18 cellular contexts compared by ENCODE assay signal in genomic region chr5:72854419-72854818, GRCh38. TPM values are rescaled to one million over a fixed set of nuclear protein-coding genes. Genes with fewer than 3 reads are reported as not detected.
DNase-seq lines count a peak whose midpoint lies in the region; ATAC-seq and TF ChIP-seq lines count a peak whose summit lies in the region.
"Had no signal": no experiment of that assay in that cellular context is flagged by ENCODE, and none has a peak within 500 bp of the region (broad histone marks: within the 10 kb centered on the region; RNA-seq: fewer than 3 reads in every experiment).

No MANE protein-coding gene starts in this region.

- CTCF ChIA-PET in Caco-2 (lab: Charles Lee) = no interaction called here

- H3K27me3 Mint-ChIP-seq in activated naive CD8-positive, alpha-beta T cell = no peaks in the 10 kb centered on the region
- H3K27me3 Mint-ChIP-seq in activated naive CD8-positive, alpha-beta T cell treated with anti-CD3 and anti-CD28 coated beads, Interleukin-2, amount 50 U/mL, for 24 hours = no peaks in the 10 kb centered on the region
- no peaks in the 10 kb centered on the region for H3K27me3 Mint-ChIP-seq in Caco-2 (ENCODE audit: insufficient read depth, unreplicated experiment)

- no peak for DNase-seq in activated naive CD8-positive, alpha-beta T cell treated with anti-CD3 and anti-CD28 coated beads, Interleukin-2, amount 50 U/mL, for 24 hours
- DNase-seq in epithelial cell of esophagus (ENCODE audit: low read depth) (peak; percentile 54), Caco-2 (no peak)
- no peak for DNase-seq in effector CD8-positive, alpha-beta T cell (lab: John Stamatoyannopoulos, UW)
- DNase-seq in NK-92 treated with Interleukin-12 subunit alpha and Interleukin-12 subunit beta, amount 100 ng/mL, for 24 hours (lab: John Stamatoyannopoulos, UW) = no peak
- DNase-seq: CD8-positive, alpha-beta T cell; DMS53; HFFc6; KBM-7; MV-4-11; NCI-H1417; NCI-H187; NCI-H226; NCI-H524; SJCRH30 had no signal

- peaks cover 9% of the 10 kb centered on the region for H3K36me3 Mint-ChIP-seq in activated naive CD8-positive, alpha-beta T cell
- H3K36me3 Mint-ChIP-seq in activated naive CD8-positive, alpha-beta T cell treated with anti-CD3 and anti-CD28 coated beads, Interleukin-2, amount 50 U/mL, for 24 hours (ENCODE audit: low read depth) = peaks cover 57% of the 10 kb centered on the region
- peaks cover 81% of the 10 kb centered on the region for H3K36me3 Mint-ChIP-seq in Caco-2 (ENCODE audit: insufficient read depth, unreplicated experiment)

- H3K27ac Mint-ChIP-seq in activated naive CD8-positive, alpha-beta T cell = no peak overlapping the region
- H3K27ac Mint-ChIP-seq in activated naive CD8-positive, alpha-beta T cell treated with anti-CD3 and anti-CD28 coated beads, Interleukin-2, amount 50 U/mL, for 24 hours = no peak overlapping the region
- H3K27ac Mint-ChIP-seq in Caco-2 (ENCODE audit: unreplicated experiment) = no peak overlapping the region
- H3K27ac Mint-ChIP-seq: CD8-positive, alpha-beta T cell; HFFc6 had no signal

- BruUV-seq in Caco-2 (replicated peaks; lab: Mats Ljungman, UMichigan) = no TSS peak

- H3K36me3 ChIP-seq in Loucy (ENCODE audit: insufficient read depth, low read length) (peaks cover 39% of the 10 kb centered on the region), skeletal muscle satellite cell (ENCODE audit: insufficient read depth, low read length) (peaks cover 75% of the 10 kb centered on the region), Caco-2 (ENCODE audit: control insufficient read depth, insufficient read depth, low read length) (peaks cover 4% of the 10 kb centered on the region)

- peak overlapping the region; percentile 95 for H3K4me2 ChIP-seq in Loucy (ENCODE audit: low read depth, low read length, poor library complexity, severe bottlenecking)
- peak overlapping the region; percentile 86 for H3K4me2 ChIP-seq in skeletal muscle satellite cell (ENCODE audit: low read length)

- H3K4me1 Mint-ChIP-seq in activated naive CD8-positive, alpha-beta T cell (ENCODE audit: low read depth) = peaks cover 75% of the 10 kb centered on the region
- peaks cover 74% of the 10 kb centered on the region for H3K4me1 Mint-ChIP-seq in activated naive CD8-positive, alpha-beta T cell treated with anti-CD3 and anti-CD28 coated beads, Interleukin-2, amount 50 U/mL, for 24 hours
- peaks cover 7% of the 10 kb centered on the region for H3K4me1 Mint-ChIP-seq in Caco-2 (ENCODE audit: low read depth, unreplicated experiment)

- H3K4me3 Mint-ChIP-seq in activated naive CD8-positive, alpha-beta T cell = peak overlapping the region; percentile 17
- no peak overlapping the region for H3K4me3 Mint-ChIP-seq in activated naive CD8-positive, alpha-beta T cell treated with anti-CD3 and anti-CD28 coated beads, Interleukin-2, amount 50 U/mL, for 24 hours
- H3K4me3 Mint-ChIP-seq in Caco-2 (ENCODE audit: unreplicated experiment) = no peak overlapping the region
- H3K4me3 Mint-ChIP-seq: CD8-positive, alpha-beta T cell; HFFc6 had no signal

- H3K4me3 ChIP-seq in Loucy (ENCODE audit: low read length, poor library complexity, severe bottlenecking) (peak overlapping the region; percentile 63), epithelial cell of esophagus (ENCODE audit: low read length) (no peak overlapping the region), skeletal muscle satellite cell (ENCODE audit: low read length) (no peak overlapping the region), Caco-2 (ENCODE audit: low read depth, low read length) (no peak overlapping the region)
- H3K4me3 ChIP-seq: SJCRH30 had no signal

- no peaks in the 10 kb centered on the region for H3K9me3 ChIP-seq in Loucy (ENCODE audit: insufficient read depth, low read depth, low read length)
- H3K9me3 ChIP-seq in skeletal muscle satellite cell (replicated peaks; ENCODE audit: low read length) = no peaks in the 10 kb centered on the region
- no peaks in the 10 kb centered on the region for H3K9me3 ChIP-seq in Caco-2
- H3K9me3 ChIP-seq: SJCRH30 had no signal

- no peak for ATAC-seq in activated naive CD8-positive, alpha-beta T cell treated with anti-CD3 and anti-CD28 coated beads, Interleukin-2, amount 50 U/mL, for 24 hours
- ATAC-seq: CD8-positive, alpha-beta T cell had no signal

- POLR2A ChIA-PET in Caco-2 (lab: Charles Lee) = no interaction called here

- no peaks in the 10 kb centered on the region for H3K9me2 ChIP-seq in Loucy (replicated peaks; ENCODE audit: low read depth, low read length)

- peaks cover 97% of the 10 kb centered on the region for H3K79me2 ChIP-seq in Loucy (ENCODE audit: insufficient read depth, low read length)

- peaks cover 56% of the 10 kb centered on the region for H3K4me1 ChIP-seq in Loucy (ENCODE audit: insufficient read depth, low read length, poor library complexity, severe bottlenecking)
- H3K4me1 ChIP-seq in skeletal muscle satellite cell (ENCODE audit: control insufficient read depth, insufficient read depth, low read length) = peaks cover 31% of the 10 kb centered on the region
- H3K4me1 ChIP-seq in Caco-2 = no peaks in the 10 kb centered on the region; the same call in 1 of the 2 replicates
- H3K4me1 ChIP-seq: SJCRH30 had no signal

- no peak overlapping the region for H3K9ac ChIP-seq in Loucy (ENCODE audit: low read depth, low read length, poor library complexity, severe bottlenecking)
- no peak overlapping the region for H3K9ac ChIP-seq in skeletal muscle satellite cell (ENCODE audit: low read depth, low read length)

- peaks cover 94% of the 10 kb centered on the region for H4K20me1 ChIP-seq in Loucy (ENCODE audit: insufficient read depth, low read length, poor library complexity, severe bottlenecking)

- TF ChIP-seq CTCF in Loucy (conservative IDR thresholded peaks at IDR 0.05; ENCODE audit: low read length) (no peak), epithelial cell of esophagus (IDR thresholded peaks at IDR 0.05; ENCODE audit: insufficient read depth, low read depth, low read length, missing control alignments) (no peak), Caco-2 (IDR thresholded peaks at IDR 0.05; ENCODE audit: insufficient read depth in 1 of 2, low read depth in 1 of 2, low read length in 1 of 2, severe bottlenecking in 1 of 2, unreplicated experiment in 1 of 2) (no peak)

- intact Hi-C loops in Caco-2 (cut with micrococcal nuclease; ENCODE audit: unreplicated experiment) = no loop called here

- no peak overlapping the region for H2AFZ ChIP-seq in Loucy (ENCODE audit: low read length)

- H3K27me3 ChIP-seq in Loucy (ENCODE audit: insufficient read depth, low read length, poor library complexity, severe bottlenecking) (no peaks in the 10 kb centered on the region), skeletal muscle satellite cell (ENCODE audit: control insufficient read depth, insufficient read depth, low read length) (no peaks in the 10 kb centered on the region), Caco-2 (replicated peaks; ENCODE audit: control insufficient read depth, insufficient read depth, low read length) (no peaks in the 10 kb centered on the region)
- H3K27me3 ChIP-seq: SJCRH30 had no signal

- H3F3A ChIP-seq in Loucy (ENCODE audit: low read depth) = no peaks in the 10 kb centered on the region

- no peaks in the 10 kb centered on the region for H3K9me3 Mint-ChIP-seq in activated naive CD8-positive, alpha-beta T cell (ENCODE audit: low read depth)
- H3K9me3 Mint-ChIP-seq in activated naive CD8-positive, alpha-beta T cell treated with anti-CD3 and anti-CD28 coated beads, Interleukin-2, amount 50 U/mL, for 24 hours = no peaks in the 10 kb centered on the region
- no peaks in the 10 kb centered on the region for H3K9me3 Mint-ChIP-seq in Caco-2 (ENCODE audit: unreplicated experiment)
- H3K9me3 Mint-ChIP-seq: CD8-positive, alpha-beta T cell; HFFc6 had no signal

RNA-seq across cellular contexts. Expression of gene TNPO1, which starts 38.0 kb away (rescaled TPM):
- 229 and 297 TPM in 2 replicates for total RNA-seq in skeletal muscle satellite cell (2012; rRNA removed)
- 148 TPM in 2 replicates for total RNA-seq in Caco-2 (2022)
